ENCODE assay signal across 20 cellular contexts in genomic region chr12:28555729-28556128, GRCh38.
"Had no signal": no experiment of that assay in that cellular context is flagged by ENCODE, and none has a peak within 500 bp of the region (broad histone marks: within the 10 kb centered on the region; RNA-seq: fewer than 3 reads in every experiment).

No MANE protein-coding gene starts in this region.

- H3K27ac ChIP-seq: HL-60, KMS-11 had no signal

- ATAC-seq: K562 had no signal

- H3K4me3 ChIP-seq: K562 had no signal

- H3K9me3 ChIP-seq: SK-N-SH had no signal

- DNase-seq: Kasumi-1, MM.1S, NCI-H1092 treated with DMSO at 0.1 percent for 48 hours, NCI-H1436, NCI-H187, NCI-H2029, NCI-H2081 treated with DMSO at 0.1 percent for 48 hours, NCI-H2171, NCI-H226, NCI-H446, NCI-H510A, NCI-H524 treated with DMSO at 0.1 percent for 48 hours, NCI-H69, NCI-H774, RPMI8226, SHP77, SK-N-SH had no signal
